In genomic region chr15:77578641-77579372, GRCh38 we compare ENCODE assay signal across 1 cellular context.
TF ChIP-seq lines count a peak whose summit lies in the region.

No MANE protein-coding gene starts in this region.

TF ChIP-seq in H1, 55 proteins besides CTCF, POLR2A, EP300 and RAD21 (continued from another document):
- TF ChIP-seq YY1 (IDR thresholded peaks at IDR 0.05; ENCODE audit: low read depth, low read length) (no peak), SIX5 (IDR thresholded peaks at IDR 0.05; ENCODE audit: low read depth, low read length) (no peak), TAF7 (optimal IDR thresholded peaks at IDR 0.05; ENCODE audit: borderline replicate concordance, low read depth, low read length) (no peak), SUZ12 (IDR thresholded peaks at IDR 0.05; ENCODE audit: low read length) (no peak), EGR1 (IDR thresholded peaks at IDR 0.05; ENCODE audit: borderline replicate concordance, low read depth, low read length) (no peak)
- TF ChIP-seq, protein P1, sequence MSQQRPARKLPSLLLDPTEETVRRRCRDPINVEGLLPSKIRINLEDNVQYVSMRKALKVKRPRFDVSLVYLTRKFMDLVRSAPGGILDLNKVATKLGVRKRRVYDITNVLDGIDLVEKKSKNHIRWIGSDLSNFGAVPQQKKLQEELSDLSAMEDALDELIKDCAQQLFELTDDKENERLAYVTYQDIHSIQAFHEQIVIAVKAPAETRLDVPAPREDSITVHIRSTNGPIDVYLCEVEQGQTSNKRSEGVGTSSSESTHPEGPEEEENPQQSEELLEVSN (IDR thresholded peaks at IDR 0.05), result no peak
- TF ChIP-seq, protein P2, sequence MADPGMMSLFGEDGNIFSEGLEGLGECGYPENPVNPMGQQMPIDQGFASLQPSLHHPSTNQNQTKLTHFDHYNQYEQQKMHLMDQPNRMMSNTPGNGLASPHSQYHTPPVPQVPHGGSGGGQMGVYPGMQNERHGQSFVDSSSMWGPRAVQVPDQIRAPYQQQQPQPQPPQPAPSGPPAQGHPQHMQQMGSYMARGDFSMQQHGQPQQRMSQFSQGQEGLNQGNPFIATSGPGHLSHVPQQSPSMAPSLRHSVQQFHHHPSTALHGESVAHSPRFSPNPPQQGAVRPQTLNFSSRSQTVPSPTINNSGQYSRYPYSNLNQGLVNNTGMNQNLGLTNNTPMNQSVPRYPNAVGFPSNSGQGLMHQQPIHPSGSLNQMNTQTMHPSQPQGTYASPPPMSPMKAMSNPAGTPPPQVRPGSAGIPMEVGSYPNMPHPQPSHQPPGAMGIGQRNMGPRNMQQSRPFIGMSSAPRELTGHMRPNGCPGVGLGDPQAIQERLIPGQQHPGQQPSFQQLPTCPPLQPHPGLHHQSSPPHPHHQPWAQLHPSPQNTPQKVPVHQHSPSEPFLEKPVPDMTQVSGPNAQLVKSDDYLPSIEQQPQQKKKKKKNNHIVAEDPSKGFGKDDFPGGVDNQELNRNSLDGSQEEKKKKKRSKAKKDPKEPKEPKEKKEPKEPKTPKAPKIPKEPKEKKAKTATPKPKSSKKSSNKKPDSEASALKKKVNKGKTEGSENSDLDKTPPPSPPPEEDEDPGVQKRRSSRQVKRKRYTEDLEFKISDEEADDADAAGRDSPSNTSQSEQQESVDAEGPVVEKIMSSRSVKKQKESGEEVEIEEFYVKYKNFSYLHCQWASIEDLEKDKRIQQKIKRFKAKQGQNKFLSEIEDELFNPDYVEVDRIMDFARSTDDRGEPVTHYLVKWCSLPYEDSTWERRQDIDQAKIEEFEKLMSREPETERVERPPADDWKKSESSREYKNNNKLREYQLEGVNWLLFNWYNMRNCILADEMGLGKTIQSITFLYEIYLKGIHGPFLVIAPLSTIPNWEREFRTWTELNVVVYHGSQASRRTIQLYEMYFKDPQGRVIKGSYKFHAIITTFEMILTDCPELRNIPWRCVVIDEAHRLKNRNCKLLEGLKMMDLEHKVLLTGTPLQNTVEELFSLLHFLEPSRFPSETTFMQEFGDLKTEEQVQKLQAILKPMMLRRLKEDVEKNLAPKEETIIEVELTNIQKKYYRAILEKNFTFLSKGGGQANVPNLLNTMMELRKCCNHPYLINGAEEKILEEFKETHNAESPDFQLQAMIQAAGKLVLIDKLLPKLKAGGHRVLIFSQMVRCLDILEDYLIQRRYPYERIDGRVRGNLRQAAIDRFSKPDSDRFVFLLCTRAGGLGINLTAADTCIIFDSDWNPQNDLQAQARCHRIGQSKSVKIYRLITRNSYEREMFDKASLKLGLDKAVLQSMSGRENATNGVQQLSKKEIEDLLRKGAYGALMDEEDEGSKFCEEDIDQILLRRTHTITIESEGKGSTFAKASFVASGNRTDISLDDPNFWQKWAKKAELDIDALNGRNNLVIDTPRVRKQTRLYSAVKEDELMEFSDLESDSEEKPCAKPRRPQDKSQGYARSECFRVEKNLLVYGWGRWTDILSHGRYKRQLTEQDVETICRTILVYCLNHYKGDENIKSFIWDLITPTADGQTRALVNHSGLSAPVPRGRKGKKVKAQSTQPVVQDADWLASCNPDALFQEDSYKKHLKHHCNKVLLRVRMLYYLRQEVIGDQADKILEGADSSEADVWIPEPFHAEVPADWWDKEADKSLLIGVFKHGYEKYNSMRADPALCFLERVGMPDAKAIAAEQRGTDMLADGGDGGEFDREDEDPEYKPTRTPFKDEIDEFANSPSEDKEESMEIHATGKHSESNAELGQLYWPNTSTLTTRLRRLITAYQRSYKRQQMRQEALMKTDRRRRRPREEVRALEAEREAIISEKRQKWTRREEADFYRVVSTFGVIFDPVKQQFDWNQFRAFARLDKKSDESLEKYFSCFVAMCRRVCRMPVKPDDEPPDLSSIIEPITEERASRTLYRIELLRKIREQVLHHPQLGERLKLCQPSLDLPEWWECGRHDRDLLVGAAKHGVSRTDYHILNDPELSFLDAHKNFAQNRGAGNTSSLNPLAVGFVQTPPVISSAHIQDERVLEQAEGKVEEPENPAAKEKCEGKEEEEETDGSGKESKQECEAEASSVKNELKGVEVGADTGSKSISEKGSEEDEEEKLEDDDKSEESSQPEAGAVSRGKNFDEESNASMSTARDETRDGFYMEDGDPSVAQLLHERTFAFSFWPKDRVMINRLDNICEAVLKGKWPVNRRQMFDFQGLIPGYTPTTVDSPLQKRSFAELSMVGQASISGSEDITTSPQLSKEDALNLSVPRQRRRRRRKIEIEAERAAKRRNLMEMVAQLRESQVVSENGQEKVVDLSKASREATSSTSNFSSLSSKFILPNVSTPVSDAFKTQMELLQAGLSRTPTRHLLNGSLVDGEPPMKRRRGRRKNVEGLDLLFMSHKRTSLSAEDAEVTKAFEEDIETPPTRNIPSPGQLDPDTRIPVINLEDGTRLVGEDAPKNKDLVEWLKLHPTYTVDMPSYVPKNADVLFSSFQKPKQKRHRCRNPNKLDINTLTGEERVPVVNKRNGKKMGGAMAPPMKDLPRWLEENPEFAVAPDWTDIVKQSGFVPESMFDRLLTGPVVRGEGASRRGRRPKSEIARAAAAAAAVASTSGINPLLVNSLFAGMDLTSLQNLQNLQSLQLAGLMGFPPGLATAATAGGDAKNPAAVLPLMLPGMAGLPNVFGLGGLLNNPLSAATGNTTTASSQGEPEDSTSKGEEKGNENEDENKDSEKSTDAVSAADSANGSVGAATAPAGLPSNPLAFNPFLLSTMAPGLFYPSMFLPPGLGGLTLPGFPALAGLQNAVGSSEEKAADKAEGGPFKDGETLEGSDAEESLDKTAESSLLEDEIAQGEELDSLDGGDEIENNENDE (IDR thresholded peaks at IDR 0.05; ENCODE audit: insufficient replicate concordance, low read length), result no peak
